In genomic region chr1:109548321-109549267, GRCh38 we compare ENCODE assay signal across 1 cellular context.
TF ChIP-seq lines count a peak whose summit lies in the region.

TSS of gene GNAI3 (plus strand) at chr1:109548615. CDS start at chr1:109548721, 106 bp downstream.

TF ChIP-seq in HEK293, 187 proteins besides CTCF, POLR2A, EP300 and RAD21 (continued from another document and continues in another):
- TF ChIP-seq PATZ1 (tag by site-specific recombination; IDR thresholded peaks at IDR 0.05), result peak; percentile 56
- no peak for TF ChIP-seq SCRT1 (tag by site-specific recombination; IDR thresholded peaks at IDR 0.05; ENCODE audit: borderline replicate concordance)
- TF ChIP-seq ZNF621 (tag by site-specific recombination; IDR thresholded peaks at IDR 0.05), result no peak
- no peak for TF ChIP-seq GLI2 (tag by site-specific recombination; IDR thresholded peaks at IDR 0.05; ENCODE audit: borderline replicate concordance, low read depth)
- TF ChIP-seq, protein P1, sequence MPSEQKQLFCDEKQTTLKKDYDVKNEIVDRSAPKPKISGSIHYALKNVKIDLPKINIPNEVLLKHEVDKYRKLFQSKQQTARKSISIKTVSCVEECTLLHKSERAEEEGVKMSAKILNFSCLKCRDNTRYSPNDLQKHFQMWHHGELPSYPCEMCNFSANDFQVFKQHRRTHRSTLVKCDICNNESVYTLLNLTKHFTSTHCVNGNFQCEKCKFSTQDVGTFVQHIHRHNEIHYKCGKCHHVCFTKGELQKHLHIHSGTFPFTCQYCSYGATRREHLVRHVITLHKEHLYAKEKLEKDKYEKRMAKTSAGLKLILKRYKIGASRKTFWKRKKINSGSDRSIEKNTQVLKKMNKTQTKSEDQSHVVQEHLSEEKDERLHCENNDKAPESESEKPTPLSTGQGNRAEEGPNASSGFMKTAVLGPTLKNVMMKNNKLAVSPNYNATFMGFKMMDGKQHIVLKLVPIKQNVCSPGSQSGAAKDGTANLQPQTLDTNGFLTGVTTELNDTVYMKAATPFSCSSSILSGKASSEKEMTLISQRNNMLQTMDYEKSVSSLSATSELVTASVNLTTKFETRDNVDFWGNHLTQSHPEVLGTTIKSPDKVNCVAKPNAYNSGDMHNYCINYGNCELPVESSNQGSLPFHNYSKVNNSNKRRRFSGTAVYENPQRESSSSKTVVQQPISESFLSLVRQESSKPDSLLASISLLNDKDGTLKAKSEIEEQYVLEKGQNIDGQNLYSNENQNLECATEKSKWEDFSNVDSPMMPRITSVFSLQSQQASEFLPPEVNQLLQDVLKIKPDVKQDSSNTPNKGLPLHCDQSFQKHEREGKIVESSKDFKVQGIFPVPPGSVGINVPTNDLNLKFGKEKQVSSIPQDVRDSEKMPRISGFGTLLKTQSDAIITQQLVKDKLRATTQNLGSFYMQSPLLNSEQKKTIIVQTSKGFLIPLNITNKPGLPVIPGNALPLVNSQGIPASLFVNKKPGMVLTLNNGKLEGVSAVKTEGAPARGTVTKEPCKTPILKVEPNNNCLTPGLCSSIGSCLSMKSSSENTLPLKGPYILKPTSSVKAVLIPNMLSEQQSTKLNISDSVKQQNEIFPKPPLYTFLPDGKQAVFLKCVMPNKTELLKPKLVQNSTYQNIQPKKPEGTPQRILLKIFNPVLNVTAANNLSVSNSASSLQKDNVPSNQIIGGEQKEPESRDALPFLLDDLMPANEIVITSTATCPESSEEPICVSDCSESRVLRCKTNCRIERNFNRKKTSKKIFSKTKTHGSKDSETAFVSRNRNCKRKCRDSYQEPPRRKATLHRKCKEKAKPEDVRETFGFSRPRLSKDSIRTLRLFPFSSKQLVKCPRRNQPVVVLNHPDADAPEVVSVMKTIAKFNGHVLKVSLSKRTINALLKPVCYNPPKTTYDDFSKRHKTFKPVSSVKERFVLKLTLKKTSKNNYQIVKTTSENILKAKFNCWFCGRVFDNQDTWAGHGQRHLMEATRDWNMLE (tag by site-specific recombination; conservative IDR thresholded peaks at IDR 0.05; ENCODE audit: low read depth), result peak; percentile 92
- no peak for TF ChIP-seq ZNF146 (tag by site-specific recombination; IDR thresholded peaks at IDR 0.05)
- TF ChIP-seq YY1 (tag by site-specific recombination; IDR thresholded peaks at IDR 0.05), result no peak; the same call in 1 of the 2 replicates
- TF ChIP-seq, protein P2, sequence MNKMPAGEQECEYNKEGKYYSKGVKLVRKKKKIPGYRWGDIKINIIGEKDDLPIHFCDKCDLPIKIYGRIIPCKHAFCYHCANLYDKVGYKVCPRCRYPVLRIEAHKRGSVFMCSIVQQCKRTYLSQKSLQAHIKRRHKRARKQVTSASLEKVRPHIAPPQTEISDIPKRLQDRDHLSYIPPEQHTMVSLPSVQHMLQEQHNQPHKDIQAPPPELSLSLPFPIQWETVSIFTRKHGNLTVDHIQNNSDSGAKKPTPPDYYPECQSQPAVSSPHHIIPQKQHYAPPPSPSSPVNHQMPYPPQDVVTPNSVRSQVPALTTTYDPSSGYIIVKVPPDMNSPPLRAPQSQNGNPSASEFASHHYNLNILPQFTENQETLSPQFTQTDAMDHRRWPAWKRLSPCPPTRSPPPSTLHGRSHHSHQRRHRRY (tag by site-specific recombination; IDR thresholded peaks at IDR 0.05), result no peak
- no peak for TF ChIP-seq ZNF670 (tag by site-specific recombination; IDR thresholded peaks at IDR 0.05; ENCODE audit: low read depth)
- TF ChIP-seq OVOL3 (tag by site-specific recombination; IDR thresholded peaks at IDR 0.05), result 0 out of 2 replicates have a peak, but pooled peaks have one; percentile 35
- no peak for TF ChIP-seq BCL11B (tag by site-specific recombination; IDR thresholded peaks at IDR 0.05; ENCODE audit: low read depth)
- TF ChIP-seq ZNF132 (tag by site-specific recombination; IDR thresholded peaks at IDR 0.05; ENCODE audit: borderline replicate concordance), result no peak
- peak; percentile 93 for TF ChIP-seq KLF9 (tag by site-specific recombination; IDR thresholded peaks at IDR 0.05; ENCODE audit: low read depth)
- TF ChIP-seq, protein P3, sequence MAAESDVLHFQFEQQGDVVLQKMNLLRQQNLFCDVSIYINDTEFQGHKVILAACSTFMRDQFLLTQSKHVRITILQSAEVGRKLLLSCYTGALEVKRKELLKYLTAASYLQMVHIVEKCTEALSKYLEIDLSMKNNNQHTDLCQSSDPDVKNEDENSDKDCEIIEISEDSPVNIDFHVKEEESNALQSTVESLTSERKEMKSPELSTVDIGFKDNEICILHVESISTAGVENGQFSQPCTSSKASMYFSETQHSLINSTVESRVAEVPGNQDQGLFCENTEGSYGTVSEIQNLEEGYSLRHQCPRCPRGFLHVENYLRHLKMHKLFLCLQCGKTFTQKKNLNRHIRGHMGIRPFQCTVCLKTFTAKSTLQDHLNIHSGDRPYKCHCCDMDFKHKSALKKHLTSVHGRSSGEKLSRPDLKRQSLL (tag by site-specific recombination; IDR thresholded peaks at IDR 0.05), result no peak
- TF ChIP-seq KLF1 (tag by site-specific recombination; IDR thresholded peaks at IDR 0.05), result peak; percentile 89
- peak; percentile 98 for TF ChIP-seq KLF7 (tag by site-specific recombination; IDR thresholded peaks at IDR 0.05; ENCODE audit: borderline replicate concordance)
- TF ChIP-seq HOXA7 (CRISPR knock-in tag; IDR thresholded peaks at IDR 0.05; ENCODE audit: borderline replicate concordance), result 0 out of 2 replicates have a peak, but pooled peaks have one; percentile 32
- TF ChIP-seq ZNF521 (tag by site-specific recombination; IDR thresholded peaks at IDR 0.05), result no peak
- no peak for TF ChIP-seq HIC1 (tag by site-specific recombination; IDR thresholded peaks at IDR 0.05)
- TF ChIP-seq, protein P4, sequence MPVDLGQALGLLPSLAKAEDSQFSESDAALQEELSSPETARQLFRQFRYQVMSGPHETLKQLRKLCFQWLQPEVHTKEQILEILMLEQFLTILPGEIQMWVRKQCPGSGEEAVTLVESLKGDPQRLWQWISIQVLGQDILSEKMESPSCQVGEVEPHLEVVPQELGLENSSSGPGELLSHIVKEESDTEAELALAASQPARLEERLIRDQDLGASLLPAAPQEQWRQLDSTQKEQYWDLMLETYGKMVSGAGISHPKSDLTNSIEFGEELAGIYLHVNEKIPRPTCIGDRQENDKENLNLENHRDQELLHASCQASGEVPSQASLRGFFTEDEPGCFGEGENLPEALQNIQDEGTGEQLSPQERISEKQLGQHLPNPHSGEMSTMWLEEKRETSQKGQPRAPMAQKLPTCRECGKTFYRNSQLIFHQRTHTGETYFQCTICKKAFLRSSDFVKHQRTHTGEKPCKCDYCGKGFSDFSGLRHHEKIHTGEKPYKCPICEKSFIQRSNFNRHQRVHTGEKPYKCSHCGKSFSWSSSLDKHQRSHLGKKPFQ (tag by site-specific recombination; IDR thresholded peaks at IDR 0.05), result 0 out of 2 replicates have a peak, but pooled peaks have one; percentile 61
- TF ChIP-seq ZNF585B (tag by site-specific recombination; IDR thresholded peaks at IDR 0.05), result no peak
- TF ChIP-seq KLF10 (tag by site-specific recombination; IDR thresholded peaks at IDR 0.05), result peak; percentile 67
- no peak for TF ChIP-seq ZNF837 (tag by site-specific recombination; IDR thresholded peaks at IDR 0.05)
- no peak for TF ChIP-seq ZNF174 (tag by site-specific recombination; IDR thresholded peaks at IDR 0.05)
- TF ChIP-seq ZFP37 (tag by site-specific recombination; IDR thresholded peaks at IDR 0.05), result peak; percentile 93; the same call in 1 of the 2 replicates
- TF ChIP-seq EGR2 (tag by site-specific recombination; IDR thresholded peaks at IDR 0.05; ENCODE audit: low read depth), result no peak
- no peak for TF ChIP-seq ZNF16 (tag by site-specific recombination; IDR thresholded peaks at IDR 0.05; ENCODE audit: low read depth)
- TF ChIP-seq ZNF2 (tag by site-specific recombination; IDR thresholded peaks at IDR 0.05), result peak; percentile 83
- TF ChIP-seq ZNF202 (tag by site-specific recombination; IDR thresholded peaks at IDR 0.05; ENCODE audit: borderline replicate concordance), result no peak
- TF ChIP-seq ZNF140 (tag by site-specific recombination; IDR thresholded peaks at IDR 0.05), result no peak
- no peak for TF ChIP-seq PRDM6 (tag by site-specific recombination; IDR thresholded peaks at IDR 0.05)
- no peak for TF ChIP-seq ZNF133 (tag by site-specific recombination; IDR thresholded peaks at IDR 0.05)
- no peak for TF ChIP-seq ZNF157 (tag by site-specific recombination; IDR thresholded peaks at IDR 0.05)
- no peak for TF ChIP-seq ZNF768 (tag by site-specific recombination; IDR thresholded peaks at IDR 0.05)
- TF ChIP-seq ZNF433 (tag by site-specific recombination; IDR thresholded peaks at IDR 0.05; ENCODE audit: low read depth), result no peak
- TF ChIP-seq SP2 (tag by site-specific recombination; IDR thresholded peaks at IDR 0.05), result peak; percentile 93
- TF ChIP-seq, protein P5, sequence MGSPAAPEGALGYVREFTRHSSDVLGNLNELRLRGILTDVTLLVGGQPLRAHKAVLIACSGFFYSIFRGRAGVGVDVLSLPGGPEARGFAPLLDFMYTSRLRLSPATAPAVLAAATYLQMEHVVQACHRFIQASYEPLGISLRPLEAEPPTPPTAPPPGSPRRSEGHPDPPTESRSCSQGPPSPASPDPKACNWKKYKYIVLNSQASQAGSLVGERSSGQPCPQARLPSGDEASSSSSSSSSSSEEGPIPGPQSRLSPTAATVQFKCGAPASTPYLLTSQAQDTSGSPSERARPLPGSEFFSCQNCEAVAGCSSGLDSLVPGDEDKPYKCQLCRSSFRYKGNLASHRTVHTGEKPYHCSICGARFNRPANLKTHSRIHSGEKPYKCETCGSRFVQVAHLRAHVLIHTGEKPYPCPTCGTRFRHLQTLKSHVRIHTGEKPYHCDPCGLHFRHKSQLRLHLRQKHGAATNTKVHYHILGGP (tag by site-specific recombination; IDR thresholded peaks at IDR 0.05), result no peak
- TF ChIP-seq RBAK (tag by site-specific recombination; IDR thresholded peaks at IDR 0.05), result no peak
- no peak for TF ChIP-seq ZNF596 (tag by site-specific recombination; IDR thresholded peaks at IDR 0.05)
- TF ChIP-seq ZNF274 (IDR thresholded peaks at IDR 0.05; ENCODE audit: low read length), result no peak
- TF ChIP-seq ZNF274 (tag by site-specific recombination; IDR thresholded peaks at IDR 0.05; ENCODE audit: borderline replicate concordance), result no peak
- no peak for TF ChIP-seq ZNF843 (tag by site-specific recombination; IDR thresholded peaks at IDR 0.05)
- no peak for TF ChIP-seq TCF7L2 (IDR thresholded peaks at IDR 0.05; ENCODE audit: borderline replicate concordance, low read depth, low read length)
- TF ChIP-seq ZNF677 (tag by site-specific recombination; IDR thresholded peaks at IDR 0.05), result no peak
